Comparison of ENCODE assay signal across 1 cellular context in the genomic region with DNA sequence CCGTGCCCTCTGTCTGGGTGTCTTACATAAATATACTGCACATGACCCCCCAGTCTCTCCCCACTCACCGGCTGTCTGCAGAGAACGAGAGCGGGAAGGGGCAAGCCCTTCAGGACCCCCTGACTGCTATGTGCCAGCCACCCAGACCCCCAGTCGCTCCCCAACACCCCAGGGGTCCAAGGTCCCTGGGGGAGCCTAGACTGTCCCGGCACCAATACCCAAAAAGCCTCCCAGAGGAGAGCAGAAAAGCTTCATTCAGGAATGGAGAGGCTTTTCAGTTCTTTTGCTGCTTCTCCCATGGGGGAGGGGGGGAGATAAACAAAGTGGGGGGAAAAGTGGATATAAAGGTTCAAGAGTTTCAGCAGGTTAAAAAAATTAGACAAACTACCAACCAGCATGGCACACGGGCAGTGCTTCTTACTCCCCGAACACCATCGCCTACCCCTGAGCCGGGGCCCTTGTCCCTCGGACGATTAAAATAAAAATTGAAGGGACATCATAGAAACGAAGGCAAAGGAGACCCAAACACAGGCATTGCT.
TF ChIP-seq lines count a peak whose summit lies in the region.

No MANE protein-coding gene starts in this region.

TF ChIP-seq in HCT116, 20 proteins besides CTCF, POLR2A, EP300 and RAD21 (continued from another document):
- TF ChIP-seq, protein P1, sequence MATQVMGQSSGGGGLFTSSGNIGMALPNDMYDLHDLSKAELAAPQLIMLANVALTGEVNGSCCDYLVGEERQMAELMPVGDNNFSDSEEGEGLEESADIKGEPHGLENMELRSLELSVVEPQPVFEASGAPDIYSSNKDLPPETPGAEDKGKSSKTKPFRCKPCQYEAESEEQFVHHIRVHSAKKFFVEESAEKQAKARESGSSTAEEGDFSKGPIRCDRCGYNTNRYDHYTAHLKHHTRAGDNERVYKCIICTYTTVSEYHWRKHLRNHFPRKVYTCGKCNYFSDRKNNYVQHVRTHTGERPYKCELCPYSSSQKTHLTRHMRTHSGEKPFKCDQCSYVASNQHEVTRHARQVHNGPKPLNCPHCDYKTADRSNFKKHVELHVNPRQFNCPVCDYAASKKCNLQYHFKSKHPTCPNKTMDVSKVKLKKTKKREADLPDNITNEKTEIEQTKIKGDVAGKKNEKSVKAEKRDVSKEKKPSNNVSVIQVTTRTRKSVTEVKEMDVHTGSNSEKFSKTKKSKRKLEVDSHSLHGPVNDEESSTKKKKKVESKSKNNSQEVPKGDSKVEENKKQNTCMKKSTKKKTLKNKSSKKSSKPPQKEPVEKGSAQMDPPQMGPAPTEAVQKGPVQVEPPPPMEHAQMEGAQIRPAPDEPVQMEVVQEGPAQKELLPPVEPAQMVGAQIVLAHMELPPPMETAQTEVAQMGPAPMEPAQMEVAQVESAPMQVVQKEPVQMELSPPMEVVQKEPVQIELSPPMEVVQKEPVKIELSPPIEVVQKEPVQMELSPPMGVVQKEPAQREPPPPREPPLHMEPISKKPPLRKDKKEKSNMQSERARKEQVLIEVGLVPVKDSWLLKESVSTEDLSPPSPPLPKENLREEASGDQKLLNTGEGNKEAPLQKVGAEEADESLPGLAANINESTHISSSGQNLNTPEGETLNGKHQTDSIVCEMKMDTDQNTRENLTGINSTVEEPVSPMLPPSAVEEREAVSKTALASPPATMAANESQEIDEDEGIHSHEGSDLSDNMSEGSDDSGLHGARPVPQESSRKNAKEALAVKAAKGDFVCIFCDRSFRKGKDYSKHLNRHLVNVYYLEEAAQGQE (IDR thresholded peaks at IDR 0.05; ENCODE audit: low read depth) = no peak
- no peak for TF ChIP-seq TCF7L2 (IDR thresholded peaks at IDR 0.05; ENCODE audit: borderline replicate concordance, extremely low read depth, insufficient read depth, insufficient read length)
- no peak for TF ChIP-seq CEBPB (IDR thresholded peaks at IDR 0.05; ENCODE audit: low read depth)
- TF ChIP-seq ZNF274 (IDR thresholded peaks at IDR 0.05; ENCODE audit: low read depth, low read length) = no peak
- no peak for TF ChIP-seq EZH2phosphoT487 (IDR thresholded peaks at IDR 0.05; ENCODE audit: borderline replicate concordance)
- no peak for TF ChIP-seq YY1 (IDR thresholded peaks at IDR 0.05; ENCODE audit: extremely low read depth, insufficient replicate concordance, low read depth, low read length)
- TF ChIP-seq JUND (IDR thresholded peaks at IDR 0.05) = no peak
- TF ChIP-seq CBX3 (IDR thresholded peaks at IDR 0.05; ENCODE audit: low read depth) = no peak
- TF ChIP-seq, protein P2, sequence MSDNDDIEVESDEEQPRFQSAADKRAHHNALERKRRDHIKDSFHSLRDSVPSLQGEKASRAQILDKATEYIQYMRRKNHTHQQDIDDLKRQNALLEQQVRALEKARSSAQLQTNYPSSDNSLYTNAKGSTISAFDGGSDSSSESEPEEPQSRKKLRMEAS (IDR thresholded peaks at IDR 0.05) = no peak
- TF ChIP-seq, protein P3, sequence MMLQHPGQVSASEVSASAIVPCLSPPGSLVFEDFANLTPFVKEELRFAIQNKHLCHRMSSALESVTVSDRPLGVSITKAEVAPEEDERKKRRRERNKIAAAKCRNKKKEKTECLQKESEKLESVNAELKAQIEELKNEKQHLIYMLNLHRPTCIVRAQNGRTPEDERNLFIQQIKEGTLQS (IDR thresholded peaks at IDR 0.05) = no peak
- no peak for TF ChIP-seq ZFX (IDR thresholded peaks at IDR 0.05)
